22 cellular contexts compared by ENCODE assay signal in genomic region chr12:54989829-54990228, GRCh38. TPM values are rescaled to one million over a fixed set of nuclear protein-coding genes. Genes with fewer than 3 reads are reported as not detected.
DNase-seq lines count a peak whose midpoint lies in the region; ATAC-seq, FAIRE-seq and TF ChIP-seq lines count a peak whose summit lies in the region.
"Had no signal": no experiment of that assay in that cellular context is flagged by ENCODE, and none has a peak within 500 bp of the region (broad histone marks: within the 10 kb centered on the region; RNA-seq: fewer than 3 reads in every experiment).

No MANE protein-coding gene starts in this region.

- TF ChIP-seq CTCF in natural killer cell (IDR thresholded peaks at IDR 0.05) (no peak), coronary artery (IDR thresholded peaks at IDR 0.05) (no peak), sigmoid colon (IDR thresholded peaks at IDR 0.05) (no peak)

- H3K4me1 Mint-ChIP-seq in activated CD4-positive, alpha-beta T cell treated with anti-CD3 and anti-CD28 coated beads, Interleukin-2, amount 10 ng/mL, durations not matched to agents 7 days and 5 days = peaks cover 64% of the 10 kb centered on the region
- H3K4me1 Mint-ChIP-seq in activated naive CD8-positive, alpha-beta T cell (ENCODE audit: low read depth) = peaks cover 84% of the 10 kb centered on the region
- peaks cover 30 to 37% of the 10 kb centered on the region in 2 donors for H3K4me1 Mint-ChIP-seq in natural killer cell

- no peak overlapping the region for H3K27ac ChIP-seq in small intestine (ENCODE audit: low read depth in 1 of 2, low read length in 1 of 2)
- no peak overlapping the region for H3K27ac ChIP-seq in coronary artery
- no peak overlapping the region for H3K27ac ChIP-seq in sigmoid colon
- H3K27ac ChIP-seq: brain microvascular endothelial cell, gastroesophageal sphincter, neutrophil, transverse colon had no signal

- no peaks in the 10 kb centered on the region for H3K9me3 ChIP-seq in small intestine (ENCODE audit: control insufficient read depth, low read depth)
- H3K9me3 ChIP-seq in sigmoid colon = no peaks in the 10 kb centered on the region
- H3K9me3 ChIP-seq: gastroesophageal sphincter, neutrophil, transverse colon had no signal

- POLR2A ChIA-PET in activated CD4-positive, alpha-beta T cell treated with anti-CD3 and anti-CD28 coated beads, Interleukin-2, amount 10 ng/mL, durations not matched to agents 7 days and 5 days (lab: Charles Lee) = no interaction called here

- intact Hi-C loops in natural killer cell (cut with micrococcal nuclease) = no loop called here
- intact Hi-C loops in sigmoid colon (cut with DNase I) = no loop called here

- no peak for ATAC-seq in natural killer cell
- ATAC-seq: activated naive CD4-positive, alpha-beta T cell treated with anti-CD3 and anti-CD28 coated beads, Interleukin-2, amount 50 U/mL, for 72 hours; gastroesophageal sphincter; left colon had no signal

- TF ChIP-seq EP300 in sigmoid colon (IDR thresholded peaks at IDR 0.05) = no peak

- WGBS in small intestine, 3 donors = 65 to 77% (median 66%) methylated on average over 1 of the region's 1 CpG
- 49 to 77% methylated on average over 1 of the region's 1 CpG for WGBS in sigmoid colon, 2 donors

- H3K4me3 ChIP-seq in small intestine (ENCODE audit: low read depth in 1 of 2, low read length in 2 of 2) = no peak overlapping the region
- no peak overlapping the region for H3K4me3 ChIP-seq in coronary artery
- H3K4me3 ChIP-seq in sigmoid colon = no peak overlapping the region
- H3K4me3 ChIP-seq: gastroesophageal sphincter, transverse colon had no signal

- no peak for DNase-seq in activated CD4-positive, alpha-beta T cell treated with anti-CD3 and anti-CD28 coated beads, Interleukin-2, amount 10 ng/mL, durations not matched to agents 7 days and 5 days
- DNase-seq in activated CD4-positive, alpha-beta T cell treated with anti-CD3 and anti-CD28 coated beads, Interleukin-2, amount 50 U/mL, for 48 hours = no peak
- DNase-seq in GM12891 (ENCODE audit: insufficient read length, low spot score) (no peak), natural killer cell (no peak), small intestine (no peak), coronary artery (ENCODE audit: low spot score) (no peak), sigmoid colon (no peak)
- DNase-seq: activated CD8-positive, alpha-beta memory T cell treated with anti-CD3 and anti-CD28 coated beads for 24 hours; brain microvascular endothelial cell; dermis blood vessel endothelial cell; H7; left colon; NCI-H146; NK-92 treated with Interleukin-12 subunit alpha and Interleukin-12 subunit beta, amount 100 ng/mL, for 24 hours; retina; RPMI8226; transverse colon had no signal

- H3K27me3 Mint-ChIP-seq in activated CD4-positive, alpha-beta T cell treated with anti-CD3 and anti-CD28 coated beads, Interleukin-2, amount 10 ng/mL, durations not matched to agents 7 days and 5 days = no peaks in the 10 kb centered on the region
- H3K27me3 Mint-ChIP-seq in activated naive CD8-positive, alpha-beta T cell = no peaks in the 10 kb centered on the region
- no peaks in the 10 kb centered on the region for H3K27me3 Mint-ChIP-seq in natural killer cell (ENCODE audit: low read depth in 2 of 2)

- H3K27me3 ChIP-seq in small intestine (ENCODE audit: control insufficient read depth in 2 of 2, insufficient read depth in 2 of 2, low read length in 2 of 2) (no peaks in the 10 kb centered on the region), sigmoid colon (no peaks in the 10 kb centered on the region)
- H3K27me3 ChIP-seq: brain microvascular endothelial cell, gastroesophageal sphincter, neutrophil, transverse colon had no signal

- FAIRE-seq in GM12891 (lab: Jason Lieb, UNC) (peak; percentile 70), small intestine (lab: Jason Lieb, UNC) (no peak)

- H3K4me3 Mint-ChIP-seq in activated CD4-positive, alpha-beta T cell treated with anti-CD3 and anti-CD28 coated beads, Interleukin-2, amount 10 ng/mL, durations not matched to agents 7 days and 5 days = no peak overlapping the region
- peak overlapping the region; percentile 84 for H3K4me3 Mint-ChIP-seq in activated naive CD8-positive, alpha-beta T cell
- peak overlapping the region; percentile 32 for H3K4me3 Mint-ChIP-seq in natural killer cell

- H3K4me1 ChIP-seq in small intestine (ENCODE audit: control insufficient read depth in 2 of 2, insufficient read depth in 1 of 2, low read depth in 1 of 2, low read length in 1 of 2) (no peaks in the 10 kb centered on the region), sigmoid colon (peaks cover 0 to 8% (median 0%) of the 10 kb centered on the region in 4 donors)
- H3K4me1 ChIP-seq: gastroesophageal sphincter had no signal

- peak overlapping the region; percentile 69 for H3K27ac Mint-ChIP-seq in activated CD4-positive, alpha-beta T cell treated with anti-CD3 and anti-CD28 coated beads, Interleukin-2, amount 10 ng/mL, durations not matched to agents 7 days and 5 days
- H3K27ac Mint-ChIP-seq in activated naive CD8-positive, alpha-beta T cell = peak overlapping the region; percentile 97
- peak overlapping the region; percentile 68 to 83 for H3K27ac Mint-ChIP-seq in natural killer cell

- H3K36me3 Mint-ChIP-seq in activated CD4-positive, alpha-beta T cell treated with anti-CD3 and anti-CD28 coated beads, Interleukin-2, amount 10 ng/mL, durations not matched to agents 7 days and 5 days (ENCODE audit: low read depth) = peaks cover 4% of the 10 kb centered on the region
- peaks cover 2% of the 10 kb centered on the region for H3K36me3 Mint-ChIP-seq in activated naive CD8-positive, alpha-beta T cell
- no peaks in the 10 kb centered on the region for H3K36me3 Mint-ChIP-seq in natural killer cell

- TF ChIP-seq POLR2A in GM12891 (IDR thresholded peaks at IDR 0.05; ENCODE audit: low read depth, low read length) = no peak
- no peak for TF ChIP-seq POLR2A in sigmoid colon (IDR thresholded peaks at IDR 0.05)

- CTCF ChIA-PET in activated CD4-positive, alpha-beta T cell treated with anti-CD3 and anti-CD28 coated beads, Interleukin-2, amount 10 ng/mL, durations not matched to agents 7 days and 5 days (lab: Charles Lee) = interaction anchor here (1.2 kb wide), 2 partner anchors 82 to 241 kb away, joined by 3 to 4 read pairs; no protein-coding TSS in a partner anchor

- H3K36me3 ChIP-seq in small intestine (ENCODE audit: control insufficient read depth in 2 of 2, insufficient read depth in 2 of 2, low read length in 2 of 2) (no peaks in the 10 kb centered on the region), sigmoid colon (no peaks in the 10 kb centered on the region)
- H3K36me3 ChIP-seq: brain microvascular endothelial cell, gastroesophageal sphincter, neutrophil, transverse colon had no signal

- H3K9me3 Mint-ChIP-seq in activated CD4-positive, alpha-beta T cell treated with anti-CD3 and anti-CD28 coated beads, Interleukin-2, amount 10 ng/mL, durations not matched to agents 7 days and 5 days = peaks cover 4% of the 10 kb centered on the region
- peaks cover 3% of the 10 kb centered on the region for H3K9me3 Mint-ChIP-seq in activated naive CD8-positive, alpha-beta T cell (ENCODE audit: low read depth)
- H3K9me3 Mint-ChIP-seq in natural killer cell = no peaks in the 10 kb centered on the region
- H3K9me3 Mint-ChIP-seq: activated naive CD4-positive, alpha-beta T cell treated with anti-CD3 and anti-CD28 coated beads, Interleukin-2, amount 50 U/mL, for 72 hours had no signal

TF ChIP-seq in GM12891, 5 proteins besides CTCF, POLR2A, EP300 and RAD21:
- TF ChIP-seq TAF1 (IDR thresholded peaks at IDR 0.05; ENCODE audit: low read depth, low read length) = no peak
- no peak for TF ChIP-seq PAX5 (IDR thresholded peaks at IDR 0.05; ENCODE audit: insufficient read depth, low read length, severe bottlenecking)
- TF ChIP-seq SPI1 (IDR thresholded peaks at IDR 0.05; ENCODE audit: low read depth, low read length) = no peak
- no peak for TF ChIP-seq POU2F2 (IDR thresholded peaks at IDR 0.05; ENCODE audit: low read depth, low read length)
- TF ChIP-seq POLR2AphosphoS5 (IDR thresholded peaks at IDR 0.05; ENCODE audit: low read depth, low read length) = no peak

RNA-seq across cellular contexts. Expression of gene TESPA1, which starts 5.3 kb away (rescaled TPM):
- 100 to 1,000 TPM; 113 to 136 TPM for total RNA-seq in activated CD4-positive, alpha-beta T cell treated with anti-CD3 and anti-CD28 coated beads, Interleukin-2, amount 10 ng/mL, durations not matched to agents 7 days and 5 days
- polyA plus RNA-seq in GM12891 (2012; ENCODE audit: low read depth, missing spikeins) = 55.2 TPM
- total RNA-seq in natural killer cell (10 to 100 TPM; 39.9 to 59.6 (median 53.5) TPM), sigmoid colon (1 to 10 TPM in 2 of 4 donors, under 1 TPM in 2; 0.83 to 2.9 (median 1.4) TPM)
- polyA plus RNA-seq in small intestine (1 to 10 TPM in 1 of 3 donors, under 1 TPM in 2; 0.45 to 1.1 (median 0.81) TPM), sigmoid colon (10 to 100 TPM in 1 of 3 donors, 1 to 10 TPM in 1, under 1 TPM in 1; 0.23 to 10.3 (median 3.0) TPM)
- total RNA-seq: dermis blood vessel endothelial cell, H7 had no signal

RNA-seq across cellular contexts. Expression of gene NEUROD4, which starts 29.9 kb away (rescaled TPM):
- not detected for total RNA-seq in activated CD4-positive, alpha-beta T cell treated with anti-CD3 and anti-CD28 coated beads, Interleukin-2, amount 10 ng/mL, durations not matched to agents 7 days and 5 days
- polyA plus RNA-seq in GM12891 (2012; ENCODE audit: low read depth, missing spikeins) = not detected
- not detected for total RNA-seq in natural killer cell
- polyA plus RNA-seq in small intestine = not detected
- not detected for total RNA-seq in sigmoid colon
- polyA plus RNA-seq in sigmoid colon = not detected
- total RNA-seq: activated naive CD4-positive, alpha-beta T cell treated with anti-CD3 and anti-CD28 coated beads, Interleukin-2, amount 50 U/mL, for 72 hours; dermis blood vessel endothelial cell; gastroesophageal sphincter; H7; left colon; transverse colon had no signal
- polyA plus RNA-seq: esophagus had no signal

Comparison
In these comparisons a context has a peak if more than half of its experiments do, and no peak if none do; other contexts are left out.
1. RNA of gene TESPA1, which starts 5.3 kb away (total RNA-seq): 113 to 136 TPM in activated CD4-positive, alpha-beta T cell treated with anti-CD3 and anti-CD28 coated beads, Interleukin-2, amount 10 ng/mL, durations not matched to agents 7 days and 5 days and 39.9 to 59.6 TPM in natural killer cell; 0.83 to 2.9 TPM in sigmoid colon; every median in the first group is over 10 times any median in the second.
2. Peak in every context shown above with its lines, with median percentiles within 50 percentile points of each other: H3K27ac Mint-ChIP-seq.